1 cellular context compared by ENCODE assay signal in the genomic region with DNA sequence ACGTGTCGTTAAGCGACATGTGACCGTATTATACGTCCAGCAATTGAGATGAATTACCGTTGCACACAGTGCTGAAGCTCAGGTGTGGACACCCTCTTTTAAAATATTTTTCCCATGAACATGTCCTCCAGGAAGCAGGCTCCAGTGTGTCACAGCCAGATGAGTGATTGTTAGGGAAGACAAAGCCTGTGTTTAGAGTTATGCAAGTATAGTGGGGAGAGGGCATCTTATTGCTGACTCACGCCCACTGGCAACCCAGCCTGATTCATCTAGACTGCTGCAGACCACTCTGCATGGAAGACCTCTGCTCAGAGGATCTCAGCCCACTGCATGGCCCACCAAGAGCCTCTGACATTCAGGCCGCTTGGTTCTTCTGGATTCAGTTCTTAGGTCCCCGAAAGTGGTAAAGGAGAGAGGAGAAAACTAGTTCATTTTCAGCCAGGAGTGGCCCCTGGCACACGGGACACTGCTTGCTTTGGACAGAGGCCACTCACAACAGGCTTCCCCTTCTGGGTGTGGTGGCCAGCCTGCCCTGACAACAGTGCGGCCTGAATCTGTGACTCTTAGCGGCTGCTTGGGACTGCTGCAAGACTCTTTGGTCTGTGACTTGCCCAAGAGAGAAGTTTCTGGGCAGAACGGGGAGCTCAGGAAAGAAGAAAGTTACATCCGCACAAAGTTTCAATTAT.
A peak's percentile ranks its signal among the peaks of the same experiment; 100 is the strongest.
TF ChIP-seq lines count a peak whose summit lies in the region.

No MANE protein-coding gene starts in this region.

TF ChIP-seq in endothelial cell of umbilical vein, 7 proteins besides CTCF, POLR2A, EP300 and RAD21 (continued from another document):
- TF ChIP-seq FOS (IDR thresholded peaks at IDR 0.05; ENCODE audit: borderline replicate concordance, insufficient read depth, low read length) (peak; percentile 44), POLR2AphosphoS5 (IDR thresholded peaks at IDR 0.05; ENCODE audit: insufficient read depth, low read depth, low read length) (no peak), JUN (IDR thresholded peaks at IDR 0.05; ENCODE audit: borderline replicate concordance, insufficient read depth, insufficient read length, low read depth) (no peak), EZH2 (IDR thresholded peaks at IDR 0.05; ENCODE audit: borderline replicate concordance, low read depth, low read length, severe bottlenecking) (no peak), GATA2 (IDR thresholded peaks at IDR 0.05; ENCODE audit: insufficient read depth, insufficient read length, low read depth, low read length) (no peak)
- TF ChIP-seq, protein P1, sequence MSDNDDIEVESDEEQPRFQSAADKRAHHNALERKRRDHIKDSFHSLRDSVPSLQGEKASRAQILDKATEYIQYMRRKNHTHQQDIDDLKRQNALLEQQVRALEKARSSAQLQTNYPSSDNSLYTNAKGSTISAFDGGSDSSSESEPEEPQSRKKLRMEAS (IDR thresholded peaks at IDR 0.05; ENCODE audit: insufficient read depth, insufficient read length): no peak
